ENCODE assay signal across 9 cellular contexts in the genomic region with DNA sequence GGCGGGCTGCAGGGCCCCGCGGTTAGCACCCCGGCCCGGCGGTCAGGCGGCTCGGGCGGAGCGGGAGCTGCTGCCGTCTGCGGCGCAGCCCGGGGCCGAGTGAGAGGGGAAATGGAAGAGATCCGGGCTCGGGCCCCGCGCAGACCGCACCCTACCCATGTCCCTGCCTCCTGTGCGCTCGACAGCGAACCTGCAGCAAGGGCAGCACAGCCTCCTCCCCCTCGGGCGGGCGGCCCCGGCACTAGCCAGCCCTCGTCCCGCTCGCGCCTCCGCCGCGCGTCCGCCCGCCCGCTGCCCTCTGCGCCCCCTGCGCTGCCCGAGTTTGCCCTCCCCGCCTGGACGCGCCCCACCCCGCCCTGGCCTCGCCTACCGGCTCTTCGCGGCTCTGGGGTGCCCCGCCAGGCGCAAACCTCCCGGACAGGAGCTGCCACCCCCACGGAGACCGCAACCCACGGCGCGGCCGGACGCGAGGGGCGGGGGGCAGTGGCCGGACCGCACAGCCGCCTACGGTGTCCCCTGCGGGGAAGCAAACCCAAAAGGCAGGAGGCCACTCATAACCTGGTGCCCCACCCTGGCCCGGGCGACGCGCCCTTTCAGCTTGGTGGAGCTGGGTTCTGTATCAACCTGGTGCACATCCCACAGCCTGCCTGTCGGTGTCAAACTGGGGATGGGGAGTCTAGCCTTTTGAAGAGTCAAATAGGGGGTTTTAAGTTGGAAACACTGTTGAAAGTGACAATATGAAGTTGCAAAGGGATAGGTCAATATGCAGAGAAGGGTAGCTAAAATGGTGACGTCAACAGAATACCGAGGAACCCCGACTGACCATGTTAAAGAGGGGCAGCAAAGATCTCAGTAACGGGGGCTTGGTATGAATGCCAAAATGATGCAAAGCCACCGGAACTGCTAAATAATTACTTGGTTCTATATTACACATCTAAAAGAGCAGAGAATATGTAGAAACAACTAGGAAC. TPM values are rescaled to one million over a fixed set of nuclear protein-coding genes. Genes with fewer than 3 reads are reported as not detected.
A peak's percentile ranks its signal among the peaks of the same experiment; 100 is the strongest.
DNase-seq lines count a peak whose midpoint lies in the region; ATAC-seq and TF ChIP-seq lines count a peak whose summit lies in the region.
"Had no signal": no experiment of that assay in that cellular context is flagged by ENCODE, and none has a peak within 500 bp of the region (broad histone marks: within the 10 kb centered on the region; RNA-seq: fewer than 3 reads in every experiment).

A gene (minus strand): TSS at position 101 of the 971 bp plus-strand sequence. CDS start 454 bp downstream, outside the sequence.

- H3K36me3 Mint-ChIP-seq in progenitor cell of endocrine pancreas (ENCODE audit: insufficient read depth): peaks cover 2% of the 10 kb centered on the region

- H3K4me1 ChIP-seq in ES-I3 (ENCODE audit: insufficient read depth, low read length): peaks cover 4% of the 10 kb centered on the region
- H3K4me1 ChIP-seq in NT2/D1 (ENCODE audit: insufficient read depth, insufficient read length): peaks cover 8% of the 10 kb centered on the region
- H3K4me1 ChIP-seq in A673 (ENCODE audit: insufficient read depth, low read length, poor library complexity, severe bottlenecking): no peaks in the 10 kb centered on the region

- CTCF ChIA-PET in RWPE1 (lab: Yijun Ruan, JAX) (interaction anchor here (0.8 to 4.5 kb wide), 4 partner anchors 20 to 94 kb away, joined by 3 to 32 read pairs (median 7); a partner anchor contains a TSS), A673 (lab: Charles Lee) (interaction anchor here (0.6 kb wide), 1 partner anchor 58 kb away, joined by 3 read pairs; no protein-coding TSS in a partner anchor)

- no peaks in the 10 kb centered on the region for H3K9me3 ChIP-seq in ES-I3 (ENCODE audit: control insufficient read depth, insufficient read depth, low read length)
- peaks cover 9% of the 10 kb centered on the region; the same call in 1 of the 2 replicates for H3K9me3 ChIP-seq in NT2/D1 (ENCODE audit: insufficient read depth, low read length)
- no peaks in the 10 kb centered on the region for H3K9me3 ChIP-seq in A673 (ENCODE audit: low read depth, low read length, poor library complexity, severe bottlenecking)

- H3K9ac ChIP-seq in ES-I3 (ENCODE audit: low read depth, low read length) (peak within 1 kb of the TSS; percentile 20; the same call in 1 of the 2 replicates), NT2/D1 (ENCODE audit: insufficient read length, low read depth) (peak within 1 kb of the TSS; percentile 74)

- peaks cover 83% of the 10 kb centered on the region for H3K27me3 ChIP-seq in NT2/D1 (ENCODE audit: insufficient read depth, insufficient read length)
- peaks cover 95% of the 10 kb centered on the region for H3K27me3 ChIP-seq in A673 (replicated peaks; ENCODE audit: insufficient read depth, low read depth, low read length, poor library complexity)

- peak within 1 kb of the TSS; percentile 84 for H3K4me3 Mint-ChIP-seq in progenitor cell of endocrine pancreas (ENCODE audit: low read depth)

- H3K27ac ChIP-seq in RWPE1 (no peak within 1 kb of the TSS), A673 (ENCODE audit: low read depth, low read length, poor library complexity, severe bottlenecking) (no peak within 1 kb of the TSS)

- H3K4me3 ChIP-seq in NT2/D1 (ENCODE audit: insufficient read length, low read depth): peak within 1 kb of the TSS; percentile 49
- no peak within 1 kb of the TSS for H3K4me3 ChIP-seq in A673 (ENCODE audit: low read depth, low read length, poor library complexity, severe bottlenecking)

- BruUV-seq in A673 (replicated peaks; lab: Mats Ljungman, UMichigan): no TSS peak

- intact Hi-C loops in A673 (cut with micrococcal nuclease; ENCODE audit: unreplicated experiment): no loop called here

- H3K27me3 Mint-ChIP-seq in progenitor cell of endocrine pancreas: peaks cover 77% of the 10 kb centered on the region

- POLR2A ChIA-PET in RWPE1 (lab: Yijun Ruan, JAX; ENCODE audit: low non-redundant PET): no interaction called here
- POLR2A ChIA-PET in A673 (lab: Charles Lee; ENCODE audit: low non-redundant PET): interaction anchor here (0.7 kb wide), 1 partner anchor 327 kb away, joined by 7 read pairs; a partner anchor contains a TSS

- ATAC-seq in esophagus mucosa (peak; percentile 50), HG02571 (IDR thresholded peaks at IDR 0.05; ENCODE audit: unreplicated experiment) (no peak)

- peak; percentile 13 for DNase-seq in NT2/D1 (ENCODE audit: low read depth, low spot score)
- peak; percentile 37 for DNase-seq in progenitor cell of endocrine pancreas (ENCODE audit: low spot score, unreplicated experiment)
- no peak for DNase-seq in COLO829 (ENCODE audit: low spot score)
- DNase-seq in RWPE1 (ENCODE audit: low spot score): no peak
- no peak for DNase-seq in A673 (ENCODE audit: low spot score)

- H3K9me3 Mint-ChIP-seq in progenitor cell of endocrine pancreas (ENCODE audit: low read depth): no peaks in the 10 kb centered on the region

- no peaks in the 10 kb centered on the region for H3K36me3 ChIP-seq in ES-I3 (ENCODE audit: insufficient read depth, low read length)
- H3K36me3 ChIP-seq in NT2/D1 (ENCODE audit: insufficient read depth, insufficient read length, low read length): no peaks in the 10 kb centered on the region
- H3K36me3 ChIP-seq in A673 (ENCODE audit: insufficient read depth, low read length, poor library complexity, severe bottlenecking): no peaks in the 10 kb centered on the region

- TF ChIP-seq CTCF in progenitor cell of endocrine pancreas (IDR thresholded peaks at IDR 0.05; ENCODE audit: unreplicated experiment): no peak
- TF ChIP-seq CTCF in RWPE1 (conservative IDR thresholded peaks at IDR 0.05; ENCODE audit: low read depth): no peak
- TF ChIP-seq CTCF in A673 (conservative IDR thresholded peaks at IDR 0.05; ENCODE audit: low read depth, low read length): no peak

- H3K4me1 Mint-ChIP-seq in progenitor cell of endocrine pancreas (ENCODE audit: low read depth): peaks cover 18% of the 10 kb centered on the region

- H3K27ac Mint-ChIP-seq in progenitor cell of endocrine pancreas: no peak within 1 kb of the TSS

RNA-seq across cellular contexts. Expression of the gene that starts here (rescaled TPM):
- total RNA-seq in esophagus mucosa (0.08 TPM), progenitor cell of endocrine pancreas (17.3 and 24.1 TPM in 2 replicates), A673 (2021) (0.15 TPM in 2 replicates)
- total RNA-seq: activated CD8-positive, alpha-beta memory T cell treated with anti-CD3 and anti-CD28 coated beads for 36 hours had no signal

Comparison
In these comparisons a context has a peak if more than half of its experiments do, and no peak if none do; other contexts are left out.
1. RNA of the gene that starts here (total RNA-seq): 17.3 to 24.1 TPM in progenitor cell of endocrine pancreas; 0.15 TPM in A673 and 0.08 TPM in esophagus mucosa (single experiment); every median in the first group is over 10 times any median in the second.
2. Peak in ATAC-seq in esophagus mucosa; RNA of the gene not detected or under 1 TPM.
3. DNase-seq: peak in NT2/D1 (single experiment) and progenitor cell of endocrine pancreas (single experiment); none in COLO829 (single experiment), RWPE1 (single experiment) and A673 (single experiment).